ENCODE assay signal across 18 cellular contexts in genomic region chr3:100225883-100226282, GRCh38.
"Had no signal": no experiment of that assay in that cellular context is flagged by ENCODE, and none has a peak within 500 bp of the region (broad histone marks: within the 10 kb centered on the region; RNA-seq: fewer than 3 reads in every experiment).

No MANE protein-coding gene starts in this region.

- H3K4me3 ChIP-seq: coronary artery, esophagus squamous epithelium, lung, ovary, tibial artery had no signal

- H3K27ac Mint-ChIP-seq: memory B cell; naive thymus-derived CD4-positive, alpha-beta T cell; nephron; stimulated activated memory B cell treated with anti-CD40 and anti-IgM and Interleukin-4, amounts not matched to agents 10 μg/mL and 1 μg/mL and 100 μg/mL, for 72 hours; type B pancreatic cell had no signal

- H3K4me3 Mint-ChIP-seq: memory B cell; naive thymus-derived CD4-positive, alpha-beta T cell; nephron; stimulated activated memory B cell treated with anti-CD40 and anti-IgM and Interleukin-4, amounts not matched to agents 10 μg/mL and 1 μg/mL and 100 μg/mL, for 72 hours; type B pancreatic cell had no signal

- H3K27ac ChIP-seq: coronary artery, esophagus squamous epithelium, ovary, testis, tibial artery had no signal

- H3K27me3 Mint-ChIP-seq: memory B cell, type B pancreatic cell had no signal

- H3K36me3 ChIP-seq: esophagus squamous epithelium, ovary, tibial artery had no signal

- H3K27me3 ChIP-seq: esophagus squamous epithelium, ovary, testis, tibial artery had no signal

- H3K36me3 Mint-ChIP-seq: stimulated activated memory B cell treated with anti-CD40 and anti-IgM and Interleukin-4, amounts not matched to agents 10 μg/mL and 1 μg/mL and 100 μg/mL, for 72 hours; type B pancreatic cell had no signal

- DNase-seq: dermis blood vessel endothelial cell; effector memory CD4-positive, alpha-beta T cell; esophagus squamous epithelium; midbrain; naive thymus-derived CD4-positive, alpha-beta T cell; occipital lobe; ovary; stimulated activated CD4-positive, alpha-beta T cell treated with anti-CD3 and anti-CD28 coated beads, Interleukin-4, amount 100 ng/mL, for 4 hours; stimulated activated naive CD8-positive, alpha-beta T cell treated with anti-CD3 and anti-CD28 coated beads, Interleukin-15, Interleukin-2, amounts not matched to agents 100 U/mL and 50 U/mL, for 24 hours; substantia nigra; testis; tibial artery had no signal

- H3K4me1 Mint-ChIP-seq: memory B cell; stimulated activated memory B cell treated with anti-CD40 and anti-IgM and Interleukin-4, amounts not matched to agents 10 μg/mL and 1 μg/mL and 100 μg/mL, for 72 hours had no signal

- ATAC-seq: naive thymus-derived CD4-positive, alpha-beta T cell; stimulated activated memory B cell treated with anti-CD40 and anti-IgM and Interleukin-4, amounts not matched to agents 10 μg/mL and 1 μg/mL and 100 μg/mL, for 72 hours; stimulated activated naive CD8-positive, alpha-beta T cell treated with anti-CD3 and anti-CD28 coated beads, Interleukin-15, Interleukin-2, amounts not matched to agents 100 U/mL and 50 U/mL, for 24 hours had no signal

- H3K9me3 ChIP-seq: esophagus squamous epithelium, ovary, testis, tibial artery had no signal

- H3K4me1 ChIP-seq: testis had no signal
